ENCODE assay signal across 20 cellular contexts in the genomic region with DNA sequence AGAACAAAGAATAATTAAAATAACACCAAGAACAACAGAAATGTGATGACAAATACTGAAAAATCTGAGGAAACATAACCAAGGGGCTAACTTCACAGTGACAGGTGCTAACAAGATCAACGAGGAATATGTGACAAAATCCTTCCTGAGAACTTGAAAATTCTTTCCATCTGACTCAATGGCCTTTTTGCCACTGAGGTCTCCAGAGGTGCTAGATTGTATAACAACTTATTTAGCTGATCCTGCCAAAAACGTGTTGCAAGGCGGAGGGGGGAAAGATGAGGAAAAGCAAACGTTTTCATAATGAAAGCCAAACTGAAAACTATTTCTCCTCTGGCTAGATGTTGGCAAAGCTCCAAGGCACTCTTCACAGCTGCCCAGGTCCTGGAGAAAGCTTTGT.
"Had no signal": no experiment of that assay in that cellular context is flagged by ENCODE, and none has a peak within 500 bp of the region (broad histone marks: within the 10 kb centered on the region; RNA-seq: fewer than 3 reads in every experiment).

No MANE protein-coding gene starts in this region.

- H3K36me3 ChIP-seq: esophagus muscularis mucosa, neutrophil, stomach, thoracic aorta, transverse colon had no signal

- H3K27me3 ChIP-seq: foreskin keratinocyte, neutrophil, transverse colon had no signal

- H3K27ac ChIP-seq: epithelial cell of prostate, esophagus muscularis mucosa, foreskin keratinocyte, hepatocyte, neutrophil, skin epidermis, stomach, thoracic aorta, transverse colon had no signal

- H3K79me2 ChIP-seq: hepatocyte had no signal

- DNase-seq: cortex of kidney; effector memory CD4-positive, alpha-beta T cell; foreskin keratinocyte; head of caudate nucleus; left colon; left ventricle myocardium superior; naive thymus-derived CD8-positive, alpha-beta T cell; posterior cingulate gyrus; stimulated activated naive CD4-positive, alpha-beta T cell; stomach; substantia nigra; transverse colon had no signal

- ATAC-seq: foreskin keratinocyte; left colon; left ventricle myocardium superior; naive thymus-derived CD8-positive, alpha-beta T cell; sciatic nerve had no signal

- H3K4me3 ChIP-seq: esophagus muscularis mucosa, hepatocyte, lung, skin epidermis, stomach, thoracic aorta, transverse colon had no signal

- H3K4me2 ChIP-seq: hepatocyte had no signal

- H3K9me3 ChIP-seq: esophagus muscularis mucosa, neutrophil, stomach, thoracic aorta, transverse colon had no signal

- H2AFZ ChIP-seq: hepatocyte had no signal

- H3K4me1 ChIP-seq: esophagus muscularis mucosa, foreskin keratinocyte, stomach, transverse colon had no signal
